In genomic region chr2:31886700-31887099, GRCh38 we compare ENCODE assay signal across 8 cellular contexts.
A peak's percentile ranks its signal among the peaks of the same experiment; 100 is the strongest.
DNase-seq lines count a peak whose midpoint lies in the region; ATAC-seq, FAIRE-seq and TF ChIP-seq lines count a peak whose summit lies in the region.

No MANE protein-coding gene starts in this region.

- no peaks in the 10 kb centered on the region for H4K20me1 ChIP-seq in endothelial cell of umbilical vein (replicated peaks; ENCODE audit: control insufficient read depth, extremely low read depth, insufficient read depth, low read length)

- no peaks in the 10 kb centered on the region for H3K79me2 ChIP-seq in endothelial cell of umbilical vein (ENCODE audit: control insufficient read depth, insufficient read depth, low read length)

- POLR2A ChIA-PET in activated CD8-positive, alpha-beta T cell treated with anti-CD3 and anti-CD28 coated beads for 36 hours (lab: Charles Lee): no interaction called here
- POLR2A ChIA-PET in activated CD8-positive, alpha-beta T cell treated with anti-CD3 and anti-CD28 coated beads, Interleukin-2, amount 10 ng/mL, durations not matched to agents 7 days and 5 days (lab: Charles Lee): no interaction called here
- POLR2A ChIA-PET in endothelial cell of umbilical vein (lab: Charles Lee): no interaction called here

- H3K4me3 ChIP-seq in endothelial cell of umbilical vein (replicated peaks in 1 of 3; ENCODE audit: insufficient read depth in 1 of 3, low read depth in 1 of 3, low read length in 3 of 3) (no peak overlapping the region), retinal pigment epithelial cell (ENCODE audit: low read length) (no peak overlapping the region)

- CTCF ChIA-PET in activated CD8-positive, alpha-beta T cell treated with anti-CD3 and anti-CD28 coated beads for 36 hours (lab: Charles Lee): interaction anchor here (0.6 to 1.5 kb wide), 7 partner anchors 10 to 279 kb away, joined by 3 to 6 read pairs (median 3); partner anchors contain the start of genes DPY30 and SLC30A6
- CTCF ChIA-PET in activated CD8-positive, alpha-beta T cell treated with anti-CD3 and anti-CD28 coated beads, Interleukin-2, amount 10 ng/mL, durations not matched to agents 7 days and 5 days (lab: Charles Lee): interaction anchor here (1.0 to 2.5 kb wide), 6 partner anchors 8 to 153 kb away, joined by 3 to 9 read pairs (median 4); partner anchors contain the start of gene DPY30
- CTCF ChIA-PET in endothelial cell of umbilical vein (lab: Charles Lee): interaction anchor here (0.5 to 1.4 kb wide), 7 partner anchors 12 to 672 kb away, joined by 3 to 5 read pairs (median 3); no protein-coding TSS in a partner anchor

- H3K27ac ChIP-seq in endothelial cell of umbilical vein (ENCODE audit: insufficient read depth, low read depth, low read length): no peak overlapping the region

- no peak overlapping the region for H2AFZ ChIP-seq in endothelial cell of umbilical vein (ENCODE audit: low read depth, low read length)

- no peaks in the 10 kb centered on the region for H3K9me3 ChIP-seq in endothelial cell of umbilical vein (replicated peaks; ENCODE audit: control insufficient read depth, insufficient read depth, low read length)

- DNase-seq in activated CD8-positive, alpha-beta T cell treated with anti-CD3 and anti-CD28 coated beads for 36 hours: peak; percentile 35
- DNase-seq in activated CD8-positive, alpha-beta T cell treated with anti-CD3 and anti-CD28 coated beads, Interleukin-2, amount 10 ng/mL, durations not matched to agents 7 days and 5 days: no peak
- peak; percentile 10 for DNase-seq in M059J (ENCODE audit: low read depth)
- DNase-seq in endothelial cell of umbilical vein (ENCODE audit: low read depth, low spot score): no peak
- no peak for DNase-seq in retinal pigment epithelial cell (ENCODE audit: low read depth)
- no peak for DNase-seq in glutamatergic neuron
- no peak for DNase-seq in effector CD4-positive, alpha-beta T cell
- DNase-seq in pons (ENCODE audit: low spot score): no peak

- H3K4me2 ChIP-seq in endothelial cell of umbilical vein (ENCODE audit: insufficient read depth, low read length): no peak overlapping the region

- no peaks in the 10 kb centered on the region for H3K27me3 ChIP-seq in endothelial cell of umbilical vein (ENCODE audit: control insufficient read depth in 2 of 2, insufficient read depth in 2 of 2, low read length in 2 of 2)

- intact Hi-C loops in activated CD8-positive, alpha-beta T cell treated with anti-CD3 and anti-CD28 coated beads for 36 hours (cut with micrococcal nuclease): no loop called here
- intact Hi-C loops in endothelial cell of umbilical vein (cut with micrococcal nuclease): no loop called here

- FAIRE-seq in endothelial cell of umbilical vein (lab: Jason Lieb, UNC): no peak

- no peak for TF ChIP-seq CTCF in activated CD8-positive, alpha-beta T cell treated with anti-CD3 and anti-CD28 coated beads for 36 hours (IDR thresholded peaks at IDR 0.05)
- peak; percentile 13 to 30 for TF ChIP-seq CTCF in endothelial cell of umbilical vein (IDR thresholded peaks at IDR 0.05; ENCODE audit: extremely low read depth in 1 of 2, insufficient read depth in 1 of 2, low read depth in 1 of 2, low read length in 2 of 2)
- peak; percentile 57 for TF ChIP-seq CTCF in retinal pigment epithelial cell (conservative IDR thresholded peaks at IDR 0.05; ENCODE audit: low read depth, low read length)
- no peak for TF ChIP-seq CTCF in glutamatergic neuron (IDR thresholded peaks at IDR 0.05; ENCODE audit: partially characterized antibody, unreplicated experiment)

- no peaks in the 10 kb centered on the region for H3K36me3 ChIP-seq in endothelial cell of umbilical vein (ENCODE audit: control insufficient read depth in 2 of 2, extremely low read depth in 1 of 2, insufficient read depth in 2 of 2, low read length in 2 of 2)

- ATAC-seq in activated CD8-positive, alpha-beta T cell treated with anti-CD3 and anti-CD28 coated beads for 36 hours: no peak
- no peak for ATAC-seq in activated CD8-positive, alpha-beta T cell treated with anti-CD3 and anti-CD28 coated beads, Interleukin-2, amount 10 ng/mL, durations not matched to agents 7 days and 5 days

- H3K27me3 Mint-ChIP-seq in activated CD8-positive, alpha-beta T cell treated with anti-CD3 and anti-CD28 coated beads for 36 hours: no peaks in the 10 kb centered on the region
- no peaks in the 10 kb centered on the region for H3K27me3 Mint-ChIP-seq in activated CD8-positive, alpha-beta T cell treated with anti-CD3 and anti-CD28 coated beads, Interleukin-2, amount 10 ng/mL, durations not matched to agents 7 days and 5 days (ENCODE audit: low read depth)
- no peaks in the 10 kb centered on the region for H3K27me3 Mint-ChIP-seq in glutamatergic neuron (ENCODE audit: unreplicated experiment)

- H3K4me1 Mint-ChIP-seq in activated CD8-positive, alpha-beta T cell treated with anti-CD3 and anti-CD28 coated beads for 36 hours (ENCODE audit: low read depth): no peaks in the 10 kb centered on the region
- peaks cover 10% of the 10 kb centered on the region for H3K4me1 Mint-ChIP-seq in activated CD8-positive, alpha-beta T cell treated with anti-CD3 and anti-CD28 coated beads, Interleukin-2, amount 10 ng/mL, durations not matched to agents 7 days and 5 days (ENCODE audit: low read depth)
- H3K4me1 Mint-ChIP-seq in glutamatergic neuron (ENCODE audit: low read depth, unreplicated experiment): no peaks in the 10 kb centered on the region

- peaks cover 7% of the 10 kb centered on the region for H3K36me3 Mint-ChIP-seq in activated CD8-positive, alpha-beta T cell treated with anti-CD3 and anti-CD28 coated beads for 36 hours (ENCODE audit: low read depth)
- H3K36me3 Mint-ChIP-seq in activated CD8-positive, alpha-beta T cell treated with anti-CD3 and anti-CD28 coated beads, Interleukin-2, amount 10 ng/mL, durations not matched to agents 7 days and 5 days (ENCODE audit: low read depth): peaks cover 13% of the 10 kb centered on the region
- no peaks in the 10 kb centered on the region for H3K36me3 Mint-ChIP-seq in glutamatergic neuron (ENCODE audit: unreplicated experiment)

- H3K9me1 ChIP-seq in endothelial cell of umbilical vein (replicated peaks; ENCODE audit: control insufficient read depth, extremely low read depth, insufficient read depth, low read length): no peaks in the 10 kb centered on the region

- dilution Hi-C loops in endothelial cell of umbilical vein (cut with MboI; ENCODE audit: extremely low pct_ligation_motif_present, low sequenced_read_pairs): no loop called here

- H3K27ac Mint-ChIP-seq in activated CD8-positive, alpha-beta T cell treated with anti-CD3 and anti-CD28 coated beads for 36 hours: no peak overlapping the region
- no peak overlapping the region for H3K27ac Mint-ChIP-seq in activated CD8-positive, alpha-beta T cell treated with anti-CD3 and anti-CD28 coated beads, Interleukin-2, amount 10 ng/mL, durations not matched to agents 7 days and 5 days
- H3K27ac Mint-ChIP-seq in glutamatergic neuron (ENCODE audit: unreplicated experiment): no peak overlapping the region

- no TSS peak for BruUV-seq in endothelial cell of umbilical vein (replicated peaks; lab: Mats Ljungman, UMichigan)

- no peak overlapping the region for H3K4me3 Mint-ChIP-seq in activated CD8-positive, alpha-beta T cell treated with anti-CD3 and anti-CD28 coated beads for 36 hours
- H3K4me3 Mint-ChIP-seq in activated CD8-positive, alpha-beta T cell treated with anti-CD3 and anti-CD28 coated beads, Interleukin-2, amount 10 ng/mL, durations not matched to agents 7 days and 5 days: no peak overlapping the region
- no peak overlapping the region for H3K4me3 Mint-ChIP-seq in glutamatergic neuron (ENCODE audit: unreplicated experiment)

- no peak for TF ChIP-seq POLR2A in endothelial cell of umbilical vein (IDR thresholded peaks at IDR 0.05; ENCODE audit: low read depth, low read length)

- no peak overlapping the region for H3K9ac ChIP-seq in endothelial cell of umbilical vein (replicated peaks; ENCODE audit: extremely low read depth, insufficient read depth, low read length)

- no peaks in the 10 kb centered on the region for H3K9me3 Mint-ChIP-seq in activated CD8-positive, alpha-beta T cell treated with anti-CD3 and anti-CD28 coated beads for 36 hours
- no peaks in the 10 kb centered on the region for H3K9me3 Mint-ChIP-seq in activated CD8-positive, alpha-beta T cell treated with anti-CD3 and anti-CD28 coated beads, Interleukin-2, amount 10 ng/mL, durations not matched to agents 7 days and 5 days (ENCODE audit: insufficient read depth)
- no peaks in the 10 kb centered on the region for H3K9me3 Mint-ChIP-seq in glutamatergic neuron (ENCODE audit: unreplicated experiment)

- no peaks in the 10 kb centered on the region for H3K4me1 ChIP-seq in endothelial cell of umbilical vein (ENCODE audit: control insufficient read depth, extremely low read depth, insufficient read depth, low read length)

TF ChIP-seq in endothelial cell of umbilical vein, 7 proteins besides CTCF, POLR2A, EP300 and RAD21:
- TF ChIP-seq GATA2 (IDR thresholded peaks at IDR 0.05; ENCODE audit: insufficient read depth, insufficient read length, low read depth, low read length): no peak
- TF ChIP-seq EZH2 (IDR thresholded peaks at IDR 0.05; ENCODE audit: borderline replicate concordance, low read depth, low read length, severe bottlenecking): no peak
- TF ChIP-seq MAX (IDR thresholded peaks at IDR 0.05; ENCODE audit: insufficient read depth, insufficient read length): no peak
- no peak for TF ChIP-seq FOS (IDR thresholded peaks at IDR 0.05; ENCODE audit: borderline replicate concordance, insufficient read depth, low read length)
- no peak for TF ChIP-seq MYC (IDR thresholded peaks at IDR 0.05; ENCODE audit: low read depth, low read length)
- TF ChIP-seq JUN (IDR thresholded peaks at IDR 0.05; ENCODE audit: borderline replicate concordance, insufficient read depth, insufficient read length, low read depth): no peak
- TF ChIP-seq POLR2AphosphoS5 (IDR thresholded peaks at IDR 0.05; ENCODE audit: insufficient read depth, low read depth, low read length): no peak

Comparison
In these comparisons a context has a peak if more than half of its experiments do, and no peak if none do; other contexts are left out.
1. DNase-seq: peak in activated CD8-positive, alpha-beta T cell treated with anti-CD3 and anti-CD28 coated beads for 36 hours (single experiment) and M059J (single experiment); none in activated CD8-positive, alpha-beta T cell treated with anti-CD3 and anti-CD28 coated beads, Interleukin-2, amount 10 ng/mL, durations not matched to agents 7 days and 5 days (single experiment), endothelial cell of umbilical vein (single experiment), retinal pigment epithelial cell (single experiment), glutamatergic neuron (single experiment), effector CD4-positive, alpha-beta T cell (single experiment) and pons (single experiment).
2. CTCF ChIP-seq: peak in endothelial cell of umbilical vein (2 of 2) and retinal pigment epithelial cell (single experiment); none in activated CD8-positive, alpha-beta T cell treated with anti-CD3 and anti-CD28 coated beads for 36 hours (single experiment) and glutamatergic neuron (single experiment).